11 cellular contexts compared by ENCODE assay signal in genomic region chr11:67605231-67606011, GRCh38. TPM values are rescaled to one million over a fixed set of nuclear protein-coding genes. Genes with fewer than 3 reads are reported as not detected.
A peak's percentile ranks its signal among the peaks of the same experiment; 100 is the strongest.
DNase-seq lines count a peak whose midpoint lies in the region; ATAC-seq, FAIRE-seq and TF ChIP-seq lines count a peak whose summit lies in the region.
"Had no signal": no experiment of that assay in that cellular context is flagged by ENCODE, and none has a peak within 500 bp of the region (broad histone marks: within the 10 kb centered on the region; RNA-seq: fewer than 3 reads in every experiment).

No MANE protein-coding gene starts in this region.

- DNase-seq in activated naive CD4-positive, alpha-beta T cell treated with Interleukin-2 at 50 U/mL for 16 hours, result no peak
- DNase-seq in activated CD4-positive, alpha-beta memory T cell treated with anti-CD3 and anti-CD28 coated beads, Interleukin-2, amount 10 ng/mL, durations not matched to agents 7 days and 5 days, result no peak
- DNase-seq in islet precursor cell (peak; percentile 43), upper lobe of left lung (no peak), GM19239 (ENCODE audit: insufficient read length, low spot score) (no peak), occipital lobe (lab: John Stamatoyannopoulos, UW) (no peak), KG1 (lab: John Stamatoyannopoulos, UW) (no peak)
- DNase-seq: kidney, NCI-H1092, stomach had no signal

- peaks cover 14 to 24% (median 20%) of the 10 kb centered on the region in 4 donors for H3K4me1 ChIP-seq in upper lobe of left lung

- ATAC-seq in upper lobe of left lung (ENCODE audit: low FRiP score in 2 of 2), result no peak

- CTCF ChIA-PET in activated CD4-positive, alpha-beta memory T cell treated with anti-CD3 and anti-CD28 coated beads, Interleukin-2, amount 10 ng/mL, durations not matched to agents 7 days and 5 days (lab: Charles Lee), result interaction anchor here (0.9 to 1.2 kb wide), 3 partner anchors 9 to 33 kb away, joined by 3 read pairs; no protein-coding TSS in a partner anchor

- H3K4me3 Mint-ChIP-seq in activated naive CD4-positive, alpha-beta T cell treated with anti-CD3 and anti-CD28 coated beads, Interleukin-2, amount 50 U/mL, for 24 hours, result peak overlapping the region; percentile 73
- H3K4me3 Mint-ChIP-seq in activated CD4-positive, alpha-beta memory T cell treated with anti-CD3 and anti-CD28 coated beads, Interleukin-2, amount 10 ng/mL, durations not matched to agents 7 days and 5 days, result peak overlapping the region; percentile 65

- peaks cover 9 to 21% (median 15%) of the 10 kb centered on the region in 4 donors for H3K36me3 ChIP-seq in upper lobe of left lung

- no peaks in the 10 kb centered on the region for H3K9me3 Mint-ChIP-seq in activated naive CD4-positive, alpha-beta T cell treated with anti-CD3 and anti-CD28 coated beads, Interleukin-2, amount 50 U/mL, for 24 hours
- no peaks in the 10 kb centered on the region for H3K9me3 Mint-ChIP-seq in activated CD4-positive, alpha-beta memory T cell treated with anti-CD3 and anti-CD28 coated beads, Interleukin-2, amount 10 ng/mL, durations not matched to agents 7 days and 5 days

- no peak for TF ChIP-seq CTCF in upper lobe of left lung (IDR thresholded peaks at IDR 0.05)

- H3K4me1 Mint-ChIP-seq in activated naive CD4-positive, alpha-beta T cell treated with anti-CD3 and anti-CD28 coated beads, Interleukin-2, amount 50 U/mL, for 24 hours, result peaks cover 20% of the 10 kb centered on the region
- H3K4me1 Mint-ChIP-seq in activated CD4-positive, alpha-beta memory T cell treated with anti-CD3 and anti-CD28 coated beads, Interleukin-2, amount 10 ng/mL, durations not matched to agents 7 days and 5 days, result peaks cover 27% of the 10 kb centered on the region

- H3K27ac ChIP-seq in upper lobe of left lung, result peak overlapping the region; percentile 80 to 91 (median 88)

- WGBS in upper lobe of left lung, 2 donors, result 67 to 71% methylated on average over 7 to 11 of the region's 11 CpGs

- FAIRE-seq in GM19239 (lab: Jason Lieb, UNC), result no peak
- FAIRE-seq: kidney had no signal

- peaks cover 1% of the 10 kb centered on the region for H3K36me3 Mint-ChIP-seq in activated naive CD4-positive, alpha-beta T cell treated with anti-CD3 and anti-CD28 coated beads, Interleukin-2, amount 50 U/mL, for 24 hours
- peaks cover 19% of the 10 kb centered on the region for H3K36me3 Mint-ChIP-seq in activated CD4-positive, alpha-beta memory T cell treated with anti-CD3 and anti-CD28 coated beads, Interleukin-2, amount 10 ng/mL, durations not matched to agents 7 days and 5 days (ENCODE audit: low read depth)

- H3K9me3 ChIP-seq in upper lobe of left lung, result no peaks in the 10 kb centered on the region
- H3K9me3 ChIP-seq: stomach had no signal

- H3K27me3 Mint-ChIP-seq in activated naive CD4-positive, alpha-beta T cell treated with anti-CD3 and anti-CD28 coated beads, Interleukin-2, amount 50 U/mL, for 24 hours, result peaks cover 2% of the 10 kb centered on the region
- peaks cover 12% of the 10 kb centered on the region for H3K27me3 Mint-ChIP-seq in activated CD4-positive, alpha-beta memory T cell treated with anti-CD3 and anti-CD28 coated beads, Interleukin-2, amount 10 ng/mL, durations not matched to agents 7 days and 5 days

- no peaks in the 10 kb centered on the region for H3K27me3 ChIP-seq in upper lobe of left lung
- H3K27me3 ChIP-seq: stomach had no signal

- H3K27ac Mint-ChIP-seq in activated naive CD4-positive, alpha-beta T cell treated with anti-CD3 and anti-CD28 coated beads, Interleukin-2, amount 50 U/mL, for 24 hours, result peak overlapping the region; percentile 32
- H3K27ac Mint-ChIP-seq in activated CD4-positive, alpha-beta memory T cell treated with anti-CD3 and anti-CD28 coated beads, Interleukin-2, amount 10 ng/mL, durations not matched to agents 7 days and 5 days, result no peak overlapping the region

- no peak overlapping the region for H3K4me3 ChIP-seq in upper lobe of left lung

- TF ChIP-seq EP300 in upper lobe of left lung (IDR thresholded peaks at IDR 0.05), result no peak

- POLR2A ChIA-PET in activated CD4-positive, alpha-beta memory T cell treated with anti-CD3 and anti-CD28 coated beads, Interleukin-2, amount 10 ng/mL, durations not matched to agents 7 days and 5 days (lab: Charles Lee), result interaction anchor here (1.6 kb wide), 1 partner anchor 9 kb away, joined by 9 read pairs; no protein-coding TSS in a partner anchor

- TF ChIP-seq POLR2A in upper lobe of left lung (IDR thresholded peaks at IDR 0.05), result no peak

RNA-seq across cellular contexts. Expression of gene NDUFV1, which starts 1.3 kb away (rescaled TPM):
- 100 to 1,000 TPM; 174 to 193 TPM for total RNA-seq in activated CD4-positive, alpha-beta memory T cell treated with anti-CD3 and anti-CD28 coated beads, Interleukin-2, amount 10 ng/mL, durations not matched to agents 7 days and 5 days
- total RNA-seq in upper lobe of left lung, result 100 to 1,000 TPM; 169 to 395 (median 205) TPM
- total RNA-seq in occipital lobe, result 129 TPM

RNA-seq across cellular contexts. Expression of gene GSTP1, which starts 21.8 kb away (rescaled TPM):
- 100 to 1,000 TPM; 195 to 198 TPM for total RNA-seq in activated CD4-positive, alpha-beta memory T cell treated with anti-CD3 and anti-CD28 coated beads, Interleukin-2, amount 10 ng/mL, durations not matched to agents 7 days and 5 days
- 1,000 to 10,000 TPM in 4 of 6 donors, 100 to 1,000 TPM in 2; 600 to 1,952 (median 1,144) TPM for total RNA-seq in upper lobe of left lung
- total RNA-seq in occipital lobe, result 200 TPM

RNA-seq across cellular contexts. Expression of gene NUDT8, which starts 24.3 kb away (rescaled TPM):
- total RNA-seq in activated CD4-positive, alpha-beta memory T cell treated with anti-CD3 and anti-CD28 coated beads, Interleukin-2, amount 10 ng/mL, durations not matched to agents 7 days and 5 days, result 10 to 100 TPM in 1 of 2 experiments, 1 to 10 TPM in 1; 9.3 to 10.8 TPM
- 10 to 100 TPM in 4 of 6 donors, 1 to 10 TPM in 1, not detected in 1; 4.3 to 17.8 (median 13.9) TPM for total RNA-seq in upper lobe of left lung
- 0.62 TPM for total RNA-seq in occipital lobe

RNA-seq across cellular contexts. Expression of gene TBX10, which starts 34.1 kb away (rescaled TPM):
- total RNA-seq in activated CD4-positive, alpha-beta memory T cell treated with anti-CD3 and anti-CD28 coated beads, Interleukin-2, amount 10 ng/mL, durations not matched to agents 7 days and 5 days, result not detected
- total RNA-seq in upper lobe of left lung, result not detected
- not detected for total RNA-seq in occipital lobe
- total RNA-seq: kidney, stomach had no signal

RNA-seq across cellular contexts. Expression of gene ACY3, which starts 45.1 kb away (rescaled TPM):
- under 1 TPM; 0.18 to 0.25 TPM for total RNA-seq in activated CD4-positive, alpha-beta memory T cell treated with anti-CD3 and anti-CD28 coated beads, Interleukin-2, amount 10 ng/mL, durations not matched to agents 7 days and 5 days
- 1 to 10 TPM in 1 of 6 donors, under 1 TPM in 1, not detected in 4; 0.37 to 3.2 TPM for total RNA-seq in upper lobe of left lung
- total RNA-seq in occipital lobe, result 0.47 TPM
